8 cellular contexts compared by ENCODE assay signal in genomic region chr4:94757192-94758140, GRCh38. TPM values are rescaled to one million over a fixed set of nuclear protein-coding genes. Genes with fewer than 3 reads are reported as not detected.
A peak's percentile ranks its signal among the peaks of the same experiment; 100 is the strongest.
DNase-seq lines count a peak whose midpoint lies in the region; ATAC-seq and TF ChIP-seq lines count a peak whose summit lies in the region.

Gene BMPR1B, plus strand, starts transcription at chr4:94757955. Its CDS starts 346,470 bp downstream, at chr4:95104425.

- POLR2A ChIA-PET in HEK293 (lab: Yijun Ruan, JAX): interaction anchor here (0.6 kb wide), 1 partner anchor 103 kb away, joined by 3 read pairs; no protein-coding TSS in a partner anchor
- POLR2A ChIA-PET in activated CD4-positive, alpha-beta memory T cell treated with anti-CD3 and anti-CD28 coated beads, Interleukin-2, amount 10 ng/mL, durations not matched to agents 7 days and 5 days (lab: Charles Lee): interaction anchor here (0.6 kb wide), 1 partner anchor 275 kb away, joined by 3 read pairs; no protein-coding TSS in a partner anchor

- CTCF ChIA-PET in HEK293 (lab: Yijun Ruan, JAX): interaction anchor here (1.3 kb wide), 1 partner anchor 9 kb away, joined by 4 read pairs; no protein-coding TSS in a partner anchor
- CTCF ChIA-PET in activated CD4-positive, alpha-beta memory T cell treated with anti-CD3 and anti-CD28 coated beads, Interleukin-2, amount 10 ng/mL, durations not matched to agents 7 days and 5 days (lab: Charles Lee): no interaction called here

- H3K4me1 ChIP-seq in HEK293 (ENCODE audit: control insufficient read depth, insufficient read depth, low read length): peaks cover 2% of the 10 kb centered on the region; the same call in 1 of the 2 replicates

- H3K27ac Mint-ChIP-seq in activated CD4-positive, alpha-beta memory T cell treated with anti-CD3 and anti-CD28 coated beads, Interleukin-2, amount 10 ng/mL, durations not matched to agents 7 days and 5 days: no peak within 1 kb of the TSS

- no peaks in the 10 kb centered on the region for H3K9me3 ChIP-seq in HEK293 (ENCODE audit: control insufficient read depth, insufficient read depth, low read depth, low read length)

- peak; percentile 84 for DNase-seq in AG10803 (ENCODE audit: low read depth)
- DNase-seq in activated CD4-positive, alpha-beta memory T cell treated with anti-CD3 and anti-CD28 coated beads, Interleukin-2, amount 10 ng/mL, durations not matched to agents 7 days and 5 days: no peak
- DNase-seq in head of caudate nucleus: peak in 24 of 42 donors; percentile 9 to 50 (median 22)
- no peak for DNase-seq in omental fat pad (ENCODE audit: low spot score)
- DNase-seq in UCSD-AML1 (lab: John Stamatoyannopoulos, UW; ENCODE audit: unreplicated experiment): no peak
- no peak for DNase-seq in MV-4-11 (lab: John Stamatoyannopoulos, UW)
- no peak for DNase-seq in cerebellar nuclear complex (lab: John Stamatoyannopoulos, UW)

- ATAC-seq in omental fat pad (ENCODE audit: low FRiP score): peak; percentile 62

- peaks cover 69% of the 10 kb centered on the region for H3K27me3 Mint-ChIP-seq in activated CD4-positive, alpha-beta memory T cell treated with anti-CD3 and anti-CD28 coated beads, Interleukin-2, amount 10 ng/mL, durations not matched to agents 7 days and 5 days

- peak within 1 kb of the TSS; percentile 95 for H3K27ac ChIP-seq in HEK293 (ENCODE audit: extremely low read depth, low read depth, low read length)

- TF ChIP-seq CTCF in AG10803 (conservative IDR thresholded peaks at IDR 0.05; ENCODE audit: low read length) (peak; percentile 35; the same call in 1 of the 2 replicates), HEK293 (tag by site-specific recombination; IDR thresholded peaks at IDR 0.05) (peak; percentile 43; the same call in 1 of the 2 replicates), omental fat pad (IDR thresholded peaks at IDR 0.05) (no peak)

- intact Hi-C loops in head of caudate nucleus (cut with DNase I): no loop called here

- H3K36me3 Mint-ChIP-seq in activated CD4-positive, alpha-beta memory T cell treated with anti-CD3 and anti-CD28 coated beads, Interleukin-2, amount 10 ng/mL, durations not matched to agents 7 days and 5 days (ENCODE audit: low read depth): no peaks in the 10 kb centered on the region

- H3K4me1 Mint-ChIP-seq in activated CD4-positive, alpha-beta memory T cell treated with anti-CD3 and anti-CD28 coated beads, Interleukin-2, amount 10 ng/mL, durations not matched to agents 7 days and 5 days: peaks cover 10% of the 10 kb centered on the region

- H3K4me3 Mint-ChIP-seq in activated CD4-positive, alpha-beta memory T cell treated with anti-CD3 and anti-CD28 coated beads, Interleukin-2, amount 10 ng/mL, durations not matched to agents 7 days and 5 days: peak within 1 kb of the TSS; percentile 25

- H3K36me3 ChIP-seq in HEK293 (ENCODE audit: control insufficient read depth in 2 of 2, insufficient read depth in 1 of 2, low read length in 2 of 2): no peaks in the 10 kb centered on the region

- no peaks in the 10 kb centered on the region for H3K9me3 Mint-ChIP-seq in activated CD4-positive, alpha-beta memory T cell treated with anti-CD3 and anti-CD28 coated beads, Interleukin-2, amount 10 ng/mL, durations not matched to agents 7 days and 5 days

- H3K4me3 ChIP-seq in AG10803 (ENCODE audit: low read length) (peak within 1 kb of the TSS; percentile 65), HEK293 (ENCODE audit: low read depth, low read length) (peak within 1 kb of the TSS; percentile 60)

TF ChIP-seq in HEK293, 187 proteins besides CTCF, POLR2A, EP300 and RAD21:
- peak; percentile 32; the same call in 1 of the 2 replicates for TF ChIP-seq ZBTB20 (tag by site-specific recombination; IDR thresholded peaks at IDR 0.05)
- no peak for TF ChIP-seq ZNF488 (tag by site-specific recombination; IDR thresholded peaks at IDR 0.05)
- no peak for TF ChIP-seq BCL6B (tag by site-specific recombination; IDR thresholded peaks at IDR 0.05)
- no peak for TF ChIP-seq ZNF302 (tag by site-specific recombination; IDR thresholded peaks at IDR 0.05; ENCODE audit: low read depth)
- no peak for TF ChIP-seq ZNF629 (tag by site-specific recombination; IDR thresholded peaks at IDR 0.05)
- TF ChIP-seq ZNF350 (tag by site-specific recombination; IDR thresholded peaks at IDR 0.05): no peak
- TF ChIP-seq ZNF610 (tag by site-specific recombination; IDR thresholded peaks at IDR 0.05; ENCODE audit: borderline replicate concordance): peak; percentile 84; the same call in 1 of the 2 replicates
- TF ChIP-seq ZNF660 (tag by site-specific recombination; IDR thresholded peaks at IDR 0.05): peak; percentile 41; the same call in 1 of the 2 replicates
- peak; percentile 28 for TF ChIP-seq ZNF335 (tag by site-specific recombination; conservative IDR thresholded peaks at IDR 0.05)
- TF ChIP-seq ZBTB10 (tag by site-specific recombination; IDR thresholded peaks at IDR 0.05): 0 out of 2 replicates have a peak, but pooled peaks have one; percentile 55
- TF ChIP-seq ZNF529 (tag by site-specific recombination; IDR thresholded peaks at IDR 0.05; ENCODE audit: insufficient replicate concordance): no peak

RNA-seq across cellular contexts. Expression of gene BMPR1B, which starts in this region (rescaled TPM):
- not detected for total RNA-seq in activated CD4-positive, alpha-beta memory T cell treated with anti-CD3 and anti-CD28 coated beads, Interleukin-2, amount 10 ng/mL, durations not matched to agents 7 days and 5 days
- total RNA-seq in omental fat pad: 1 to 10 TPM in 3 of 4 donors, under 1 TPM in 1; 0.19 to 1.9 (median 1.3) TPM

Comparison
In these comparisons a context has a peak if more than half of its experiments do, and no peak if none do; other contexts are left out.
1. DNase-seq: peak in AG10803 (single experiment) and head of caudate nucleus (24 of 42); none in activated CD4-positive, alpha-beta memory T cell treated with anti-CD3 and anti-CD28 coated beads, Interleukin-2, amount 10 ng/mL, durations not matched to agents 7 days and 5 days (single experiment), omental fat pad (single experiment), UCSD-AML1 (single experiment), MV-4-11 (single experiment) and cerebellar nuclear complex (0 of 2).
2. CTCF ChIP-seq: peak in AG10803 (single experiment) and HEK293 (single experiment); none in omental fat pad (0 of 3).